8 cellular contexts compared by ENCODE assay signal in genomic region chr14:73027546-73027945, GRCh38. TPM values are rescaled to one million over a fixed set of nuclear protein-coding genes. Genes with fewer than 3 reads are reported as not detected.
DNase-seq lines count a peak whose midpoint lies in the region; ATAC-seq and TF ChIP-seq lines count a peak whose summit lies in the region.

No MANE protein-coding gene starts in this region.

- no peaks in the 10 kb centered on the region for H3K27me3 Mint-ChIP-seq in activated CD8-positive, alpha-beta memory T cell treated with anti-CD3 and anti-CD28 coated beads, Interleukin-2, amount 10 ng/mL, durations not matched to agents 7 days and 5 days
- H3K27me3 Mint-ChIP-seq in activated naive CD8-positive, alpha-beta T cell treated with anti-CD3 and anti-CD28 coated beads for 36 hours: no peaks in the 10 kb centered on the region

- ATAC-seq in activated CD8-positive, alpha-beta memory T cell treated with anti-CD3 and anti-CD28 coated beads, Interleukin-2, amount 10 ng/mL, durations not matched to agents 7 days and 5 days: no peak
- no peak for ATAC-seq in thoracic aorta (ENCODE audit: insufficient number of reproducible peaks, low FRiP score, low read depth)
- ATAC-seq in HG02981 (IDR thresholded peaks at IDR 0.05; ENCODE audit: unreplicated experiment): no peak

- CTCF ChIA-PET in activated CD8-positive, alpha-beta memory T cell treated with anti-CD3 and anti-CD28 coated beads, Interleukin-2, amount 10 ng/mL, durations not matched to agents 7 days and 5 days (lab: Charles Lee): interaction anchor here (0.8 to 2.9 kb wide), 5 partner anchors 31 to 413 kb away, joined by 3 to 8 read pairs (median 3); partner anchors contain the start of gene RBM25

- DNase-seq in activated CD8-positive, alpha-beta memory T cell treated with anti-CD3 and anti-CD28 coated beads, Interleukin-2, amount 10 ng/mL, durations not matched to agents 7 days and 5 days: no peak
- DNase-seq in activated CD8-positive, alpha-beta memory T cell treated with anti-CD3 and anti-CD28 coated beads for 24 hours: no peak
- DNase-seq in activated naive CD8-positive, alpha-beta T cell treated with anti-CD3 and anti-CD28 coated beads for 36 hours: no peak
- no peak for DNase-seq in kidney epithelial cell (ENCODE audit: low read depth)
- no peak for DNase-seq in thoracic aorta (ENCODE audit: low spot score)
- no peak for DNase-seq in DMS 273 (lab: John Stamatoyannopoulos, UW; ENCODE audit: unreplicated experiment)
- no peak for DNase-seq in medulla oblongata (ENCODE audit: extremely low spot score)

- H3K36me3 Mint-ChIP-seq in activated CD8-positive, alpha-beta memory T cell treated with anti-CD3 and anti-CD28 coated beads, Interleukin-2, amount 10 ng/mL, durations not matched to agents 7 days and 5 days: peaks cover 17% of the 10 kb centered on the region
- peaks cover 10% of the 10 kb centered on the region for H3K36me3 Mint-ChIP-seq in activated naive CD8-positive, alpha-beta T cell treated with anti-CD3 and anti-CD28 coated beads for 36 hours

- H3K27ac Mint-ChIP-seq in activated CD8-positive, alpha-beta memory T cell treated with anti-CD3 and anti-CD28 coated beads, Interleukin-2, amount 10 ng/mL, durations not matched to agents 7 days and 5 days: peak overlapping the region; percentile 86
- H3K27ac Mint-ChIP-seq in activated naive CD8-positive, alpha-beta T cell treated with anti-CD3 and anti-CD28 coated beads for 36 hours: peak overlapping the region; percentile 73

- TF ChIP-seq CTCF in kidney epithelial cell (IDR thresholded peaks at IDR 0.05; ENCODE audit: insufficient read depth, low read length, poor library complexity, severe bottlenecking) (no peak), thoracic aorta (IDR thresholded peaks at IDR 0.05) (no peak)

- H3K27ac ChIP-seq in thoracic aorta: no peak overlapping the region

- H3K36me3 ChIP-seq in kidney epithelial cell (ENCODE audit: control insufficient read depth, insufficient read depth, low read length) (peaks cover 2% of the 10 kb centered on the region), thoracic aorta (peaks cover 8% of the 10 kb centered on the region)

- H3K27me3 ChIP-seq in kidney epithelial cell (ENCODE audit: control insufficient read depth, insufficient read depth, low read length): no peaks in the 10 kb centered on the region
- no peaks in the 10 kb centered on the region for H3K27me3 ChIP-seq in thoracic aorta (replicated peaks; ENCODE audit: insufficient read depth)

- no peaks in the 10 kb centered on the region for H3K9me3 ChIP-seq in thoracic aorta

- H3K4me3 Mint-ChIP-seq in activated CD8-positive, alpha-beta memory T cell treated with anti-CD3 and anti-CD28 coated beads, Interleukin-2, amount 10 ng/mL, durations not matched to agents 7 days and 5 days: peak overlapping the region; percentile 92
- peak overlapping the region; percentile 98 for H3K4me3 Mint-ChIP-seq in activated naive CD8-positive, alpha-beta T cell treated with anti-CD3 and anti-CD28 coated beads for 36 hours

- peaks cover 36% of the 10 kb centered on the region for H3K4me1 Mint-ChIP-seq in activated CD8-positive, alpha-beta memory T cell treated with anti-CD3 and anti-CD28 coated beads, Interleukin-2, amount 10 ng/mL, durations not matched to agents 7 days and 5 days
- H3K4me1 Mint-ChIP-seq in activated naive CD8-positive, alpha-beta T cell treated with anti-CD3 and anti-CD28 coated beads for 36 hours: peaks cover 19% of the 10 kb centered on the region

- peak overlapping the region; percentile 31 for H3K4me3 ChIP-seq in kidney epithelial cell (ENCODE audit: low read depth, low read length)
- peak overlapping the region; percentile 90 for H3K4me3 ChIP-seq in thoracic aorta

- no peaks in the 10 kb centered on the region for H3K9me3 Mint-ChIP-seq in activated CD8-positive, alpha-beta memory T cell treated with anti-CD3 and anti-CD28 coated beads, Interleukin-2, amount 10 ng/mL, durations not matched to agents 7 days and 5 days (ENCODE audit: low read depth)
- peaks cover 2% of the 10 kb centered on the region for H3K9me3 Mint-ChIP-seq in activated naive CD8-positive, alpha-beta T cell treated with anti-CD3 and anti-CD28 coated beads for 36 hours

- H3K4me1 ChIP-seq in thoracic aorta (ENCODE audit: control insufficient read depth in 1 of 2, low read depth in 2 of 2): peaks cover 18 to 28% of the 10 kb centered on the region in 2 donors

RNA-seq across cellular contexts. Expression of gene ZFYVE1, which starts 0.6 kb away (rescaled TPM):
- 10 to 100 TPM; 13.9 to 14.7 TPM for total RNA-seq in activated CD8-positive, alpha-beta memory T cell treated with anti-CD3 and anti-CD28 coated beads, Interleukin-2, amount 10 ng/mL, durations not matched to agents 7 days and 5 days
- 1 to 10 TPM; 7.6 to 7.9 TPM for total RNA-seq in activated naive CD8-positive, alpha-beta T cell treated with anti-CD3 and anti-CD28 coated beads for 36 hours
- 18.4 and 20.4 TPM in 2 replicates for total RNA-seq in kidney epithelial cell
- total RNA-seq in thoracic aorta: 10 to 100 TPM; 21.5 to 31.6 TPM

RNA-seq across cellular contexts. Expression of gene RBM25, which starts 30.8 kb away (rescaled TPM):
- 100 to 1,000 TPM; 107 to 117 TPM for total RNA-seq in activated CD8-positive, alpha-beta memory T cell treated with anti-CD3 and anti-CD28 coated beads, Interleukin-2, amount 10 ng/mL, durations not matched to agents 7 days and 5 days
- 100 to 1,000 TPM; 102 to 108 TPM for total RNA-seq in activated naive CD8-positive, alpha-beta T cell treated with anti-CD3 and anti-CD28 coated beads for 36 hours
- 28.2 and 30.8 TPM in 2 replicates for total RNA-seq in kidney epithelial cell
- total RNA-seq in thoracic aorta: 100 to 1,000 TPM in 1 of 2 donors, 10 to 100 TPM in 1; 49.3 to 126 TPM
